16 cellular contexts compared by ENCODE assay signal in the genomic region with DNA sequence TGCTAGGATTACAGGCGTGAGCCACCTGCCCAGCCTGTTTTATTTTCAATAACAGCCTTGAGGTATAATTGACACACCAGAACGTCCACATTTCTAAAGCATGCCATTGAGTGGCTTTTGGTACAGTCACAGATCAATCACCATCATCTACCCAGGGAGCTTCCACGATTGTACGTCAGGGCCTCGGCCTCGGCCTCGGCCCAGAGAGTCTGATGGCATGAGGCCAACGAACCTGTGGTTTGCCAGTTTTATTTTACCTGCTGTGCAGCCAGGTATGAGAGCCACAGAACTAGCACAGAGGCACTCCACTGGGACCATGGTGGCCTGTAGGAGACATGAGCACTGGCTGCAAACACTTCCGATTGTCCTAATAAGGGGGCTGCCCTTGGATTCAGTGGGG. TPM values are rescaled to one million over a fixed set of nuclear protein-coding genes. Genes with fewer than 3 reads are reported as not detected.
"Had no signal": no experiment of that assay in that cellular context is flagged by ENCODE, and none has a peak within 500 bp of the region (broad histone marks: within the 10 kb centered on the region; RNA-seq: fewer than 3 reads in every experiment).

No MANE protein-coding gene starts in this region.

- H3K27me3 Mint-ChIP-seq: activated naive CD8-positive, alpha-beta T cell treated with anti-CD3 and anti-CD28 coated beads for 36 hours had no signal

- H3K27ac Mint-ChIP-seq: activated CD4-positive, alpha-beta memory T cell treated with anti-CD3 and anti-CD28 coated beads, Interleukin-2, amount 10 ng/mL, durations not matched to agents 7 days and 5 days; activated naive CD8-positive, alpha-beta T cell treated with anti-CD3 and anti-CD28 coated beads for 36 hours had no signal

- H3K9me3 Mint-ChIP-seq: activated CD4-positive, alpha-beta memory T cell treated with anti-CD3 and anti-CD28 coated beads, Interleukin-2, amount 10 ng/mL, durations not matched to agents 7 days and 5 days; activated naive CD8-positive, alpha-beta T cell treated with anti-CD3 and anti-CD28 coated beads for 36 hours; stimulated activated naive CD8-positive, alpha-beta T cell treated with anti-CD3 and anti-CD28 coated beads, Interleukin-15, amount 100 ng/mL, for 72 hours had no signal

- H3K27ac ChIP-seq: thoracic aorta had no signal

- DNase-seq: activated CD4-positive, alpha-beta memory T cell treated with anti-CD3 and anti-CD28 coated beads, Interleukin-2, amount 10 ng/mL, durations not matched to agents 7 days and 5 days; activated gamma-delta T cell; activated naive CD8-positive, alpha-beta T cell treated with anti-CD3 and anti-CD28 coated beads for 36 hours; activated T-cell treated with anti-CD3 and anti-CD28 coated beads, Interleukin-2, amount 50 U/mL, for 48 hours; dermis blood vessel endothelial cell; hippocampal formation; midbrain; retina; stimulated activated CD4-positive, alpha-beta T cell treated with anti-CD3 and anti-CD28 coated beads, Interleukin-15, amount 100 ng/mL, for 24 hours; stimulated activated CD4-positive, alpha-beta T cell treated with anti-CD3 and anti-CD28 coated beads, Interleukin-4, amount 100 ng/mL, for 24 hours; stimulated activated naive CD8-positive, alpha-beta T cell treated with anti-CD3 and anti-CD28 coated beads, Interleukin-15, amount 100 ng/mL, for 72 hours had no signal

- H3K4me3 Mint-ChIP-seq: activated CD4-positive, alpha-beta memory T cell treated with anti-CD3 and anti-CD28 coated beads, Interleukin-2, amount 10 ng/mL, durations not matched to agents 7 days and 5 days; activated naive CD8-positive, alpha-beta T cell treated with anti-CD3 and anti-CD28 coated beads for 36 hours; stimulated activated naive CD8-positive, alpha-beta T cell treated with anti-CD3 and anti-CD28 coated beads, Interleukin-15, amount 100 ng/mL, for 72 hours had no signal

- H3K36me3 Mint-ChIP-seq: activated naive CD8-positive, alpha-beta T cell treated with anti-CD3 and anti-CD28 coated beads for 36 hours had no signal

- H3K4me1 Mint-ChIP-seq: activated CD4-positive, alpha-beta memory T cell treated with anti-CD3 and anti-CD28 coated beads, Interleukin-2, amount 10 ng/mL, durations not matched to agents 7 days and 5 days; activated naive CD8-positive, alpha-beta T cell treated with anti-CD3 and anti-CD28 coated beads for 36 hours had no signal

- ATAC-seq: activated CD4-positive, CD25-positive, alpha-beta regulatory T cell treated with anti-CD3 and anti-CD28 coated beads, Interleukin-2, amount 50 U/mL, for 24 hours; esophagus mucosa; stimulated activated naive CD8-positive, alpha-beta T cell treated with anti-CD3 and anti-CD28 coated beads, Interleukin-15, amount 100 ng/mL, for 72 hours had no signal

- H3K9me3 ChIP-seq: thoracic aorta had no signal

- H3K4me3 ChIP-seq: thoracic aorta had no signal

RNA-seq across cellular contexts. Expression of a gene that starts 50.2 kb away (rescaled TPM):
- total RNA-seq: dermis blood vessel endothelial cell, glomerular endothelial cell, kidney epithelial cell, thoracic aorta had no signal
